17 cellular contexts compared by ENCODE assay signal in genomic region chr12:8099235-8099634, GRCh38. TPM values are rescaled to one million over a fixed set of nuclear protein-coding genes. Genes with fewer than 3 reads are reported as not detected.
DNase-seq lines count a peak whose midpoint lies in the region; ATAC-seq and TF ChIP-seq lines count a peak whose summit lies in the region.
"Had no signal": no experiment of that assay in that cellular context is flagged by ENCODE, and none has a peak within 500 bp of the region (broad histone marks: within the 10 kb centered on the region; RNA-seq: fewer than 3 reads in every experiment).

No MANE protein-coding gene starts in this region.

- no peak overlapping the region for H3K4me3 Mint-ChIP-seq in activated CD8-positive, alpha-beta T cell treated with anti-CD3 and anti-CD28 coated beads for 36 hours
- no peak overlapping the region for H3K4me3 Mint-ChIP-seq in activated CD8-positive, alpha-beta T cell treated with anti-CD3 and anti-CD28 coated beads, Interleukin-2, amount 10 ng/mL, durations not matched to agents 7 days and 5 days
- no peak overlapping the region for H3K4me3 Mint-ChIP-seq in MCF 10A (ENCODE audit: unreplicated experiment)
- no peak overlapping the region for H3K4me3 Mint-ChIP-seq in activated naive CD8-positive, alpha-beta T cell treated with anti-CD3 and anti-CD28 coated beads, Interleukin-2, amount 10 ng/mL, durations not matched to agents 7 days and 5 days
- H3K4me3 Mint-ChIP-seq: CD4-positive, CD25-positive, alpha-beta regulatory T cell had no signal

- POLR2A ChIA-PET in activated CD8-positive, alpha-beta T cell treated with anti-CD3 and anti-CD28 coated beads for 36 hours (lab: Charles Lee) = no interaction called here
- POLR2A ChIA-PET in activated CD8-positive, alpha-beta T cell treated with anti-CD3 and anti-CD28 coated beads, Interleukin-2, amount 10 ng/mL, durations not matched to agents 7 days and 5 days (lab: Charles Lee) = no interaction called here
- POLR2A ChIA-PET in MCF 10A (lab: Yijun Ruan, JAX) = interaction anchor here (1.0 kb wide), 1 partner anchor 18 kb away, joined by 3 read pairs; no protein-coding TSS in a partner anchor
- POLR2A ChIA-PET in activated naive CD8-positive, alpha-beta T cell treated with anti-CD3 and anti-CD28 coated beads, Interleukin-2, amount 10 ng/mL, durations not matched to agents 7 days and 5 days (lab: Charles Lee) = no interaction called here

- no peaks in the 10 kb centered on the region for H3K9me3 Mint-ChIP-seq in activated CD8-positive, alpha-beta T cell treated with anti-CD3 and anti-CD28 coated beads for 36 hours
- H3K9me3 Mint-ChIP-seq in activated CD8-positive, alpha-beta T cell treated with anti-CD3 and anti-CD28 coated beads, Interleukin-2, amount 10 ng/mL, durations not matched to agents 7 days and 5 days (ENCODE audit: insufficient read depth) = no peaks in the 10 kb centered on the region
- H3K9me3 Mint-ChIP-seq in MCF 10A (ENCODE audit: unreplicated experiment) = no peaks in the 10 kb centered on the region
- H3K9me3 Mint-ChIP-seq in activated naive CD8-positive, alpha-beta T cell treated with anti-CD3 and anti-CD28 coated beads, Interleukin-2, amount 10 ng/mL, durations not matched to agents 7 days and 5 days = no peaks in the 10 kb centered on the region
- H3K9me3 Mint-ChIP-seq: CD4-positive, CD25-positive, alpha-beta regulatory T cell had no signal

- TF ChIP-seq CTCF in activated CD8-positive, alpha-beta T cell treated with anti-CD3 and anti-CD28 coated beads for 36 hours (IDR thresholded peaks at IDR 0.05) = no peak
- TF ChIP-seq CTCF in MCF 10A (IDR thresholded peaks at IDR 0.05; ENCODE audit: unreplicated experiment) (no peak), breast epithelium (IDR thresholded peaks at IDR 0.05) (no peak)

- peaks cover 33% of the 10 kb centered on the region for H3K36me3 Mint-ChIP-seq in activated CD8-positive, alpha-beta T cell treated with anti-CD3 and anti-CD28 coated beads for 36 hours (ENCODE audit: low read depth)
- H3K36me3 Mint-ChIP-seq in activated CD8-positive, alpha-beta T cell treated with anti-CD3 and anti-CD28 coated beads, Interleukin-2, amount 10 ng/mL, durations not matched to agents 7 days and 5 days (ENCODE audit: low read depth) = peaks cover 48% of the 10 kb centered on the region
- H3K36me3 Mint-ChIP-seq in MCF 10A (ENCODE audit: insufficient read depth, unreplicated experiment) = peaks cover 44% of the 10 kb centered on the region
- H3K36me3 Mint-ChIP-seq in activated naive CD8-positive, alpha-beta T cell treated with anti-CD3 and anti-CD28 coated beads, Interleukin-2, amount 10 ng/mL, durations not matched to agents 7 days and 5 days = peaks cover 32% of the 10 kb centered on the region

- intact Hi-C loops in activated CD8-positive, alpha-beta T cell treated with anti-CD3 and anti-CD28 coated beads for 36 hours (cut with micrococcal nuclease) = no loop called here
- intact Hi-C loops in MCF 10A (cut with micrococcal nuclease) (no loop called here), breast epithelium (cut with DNase I; ENCODE audit: low total_unique reads) (no loop called here)

- DNase-seq in activated CD8-positive, alpha-beta T cell treated with anti-CD3 and anti-CD28 coated beads for 36 hours = no peak
- no peak for DNase-seq in activated CD8-positive, alpha-beta T cell treated with anti-CD3 and anti-CD28 coated beads, Interleukin-2, amount 10 ng/mL, durations not matched to agents 7 days and 5 days
- no peak for DNase-seq in MCF 10A (ENCODE audit: unreplicated experiment)
- DNase-seq in breast epithelium (ENCODE audit: low spot score in 2 of 2) = no peak
- DNase-seq in activated naive CD8-positive, alpha-beta T cell treated with anti-CD3 and anti-CD28 coated beads, Interleukin-2, amount 10 ng/mL, durations not matched to agents 7 days and 5 days = no peak
- no peak for DNase-seq in NCI-H345 (lab: John Stamatoyannopoulos, UW)
- no peak for DNase-seq in activated gamma-delta T cell treated with Interleukin-2 at 50 U/mL for 16 hours
- DNase-seq: ACHN; Calu3; CD4-positive, CD25-positive, alpha-beta regulatory T cell; DMS 273 treated with DMSO at 0.1 percent for 48 hours had no signal

- H3K4me1 Mint-ChIP-seq in activated CD8-positive, alpha-beta T cell treated with anti-CD3 and anti-CD28 coated beads for 36 hours (ENCODE audit: low read depth) = peaks cover 5% of the 10 kb centered on the region
- H3K4me1 Mint-ChIP-seq in activated CD8-positive, alpha-beta T cell treated with anti-CD3 and anti-CD28 coated beads, Interleukin-2, amount 10 ng/mL, durations not matched to agents 7 days and 5 days (ENCODE audit: low read depth) = peaks cover 7% of the 10 kb centered on the region
- peaks cover 6% of the 10 kb centered on the region for H3K4me1 Mint-ChIP-seq in MCF 10A (ENCODE audit: insufficient read depth, unreplicated experiment)
- H3K4me1 Mint-ChIP-seq in activated naive CD8-positive, alpha-beta T cell treated with anti-CD3 and anti-CD28 coated beads, Interleukin-2, amount 10 ng/mL, durations not matched to agents 7 days and 5 days = peaks cover 8% of the 10 kb centered on the region

- no peak overlapping the region for H3K27ac ChIP-seq in breast epithelium
- H3K27ac ChIP-seq: BLaER1 treated with 17β-estradiol and CSF1 and Interleukin-3, amounts not matched to agents 10 nM and 100 nM had no signal

- H3K9me3 ChIP-seq in breast epithelium = no peaks in the 10 kb centered on the region
- H3K9me3 ChIP-seq: HAP-1 had no signal

- H3K27me3 ChIP-seq in breast epithelium = no peaks in the 10 kb centered on the region
- H3K27me3 ChIP-seq: BLaER1 treated with 17β-estradiol and CSF1 and Interleukin-3, amounts not matched to agents 10 nM and 100 nM had no signal

- CTCF ChIA-PET in activated CD8-positive, alpha-beta T cell treated with anti-CD3 and anti-CD28 coated beads for 36 hours (lab: Charles Lee) = interaction anchor here (1.1 kb wide), 1 partner anchor 9 kb away, joined by 3 read pairs; no protein-coding TSS in a partner anchor
- CTCF ChIA-PET in activated CD8-positive, alpha-beta T cell treated with anti-CD3 and anti-CD28 coated beads, Interleukin-2, amount 10 ng/mL, durations not matched to agents 7 days and 5 days (lab: Charles Lee) = interaction anchor here (1.2 to 3.9 kb wide), 2 partner anchors 9 to 132 kb away, joined by 3 to 21 read pairs; no protein-coding TSS in a partner anchor
- CTCF ChIA-PET in MCF 10A (lab: Yijun Ruan, JAX) = interaction anchor here (0.6 to 0.9 kb wide), 2 partner anchors 54 to 507 kb away, joined by 4 to 6 read pairs; no protein-coding TSS in a partner anchor

- TF ChIP-seq POLR2A in breast epithelium (IDR thresholded peaks at IDR 0.05) = no peak

- no peaks in the 10 kb centered on the region for H3K4me1 ChIP-seq in breast epithelium
- H3K4me1 ChIP-seq: HAP-1 had no signal

- no peaks in the 10 kb centered on the region for H3K36me3 ChIP-seq in breast epithelium

- no TSS peak for BruUV-seq in MCF 10A (replicated peaks; lab: Mats Ljungman, UMichigan)

- peak; percentile 56 for ATAC-seq in activated CD8-positive, alpha-beta T cell treated with anti-CD3 and anti-CD28 coated beads for 36 hours
- ATAC-seq in activated CD8-positive, alpha-beta T cell treated with anti-CD3 and anti-CD28 coated beads, Interleukin-2, amount 10 ng/mL, durations not matched to agents 7 days and 5 days = no peak
- no peak for ATAC-seq in activated naive CD8-positive, alpha-beta T cell treated with anti-CD3 and anti-CD28 coated beads, Interleukin-2, amount 10 ng/mL, durations not matched to agents 7 days and 5 days (ENCODE audit: low read depth)

- H3K4me3 ChIP-seq in breast epithelium = no peak overlapping the region
- H3K4me3 ChIP-seq: BLaER1 treated with 17β-estradiol and CSF1 and Interleukin-3, amounts not matched to agents 10 nM and 100 nM; HAP-1 had no signal

- H3K27ac Mint-ChIP-seq in activated CD8-positive, alpha-beta T cell treated with anti-CD3 and anti-CD28 coated beads for 36 hours = no peak overlapping the region
- H3K27ac Mint-ChIP-seq in activated CD8-positive, alpha-beta T cell treated with anti-CD3 and anti-CD28 coated beads, Interleukin-2, amount 10 ng/mL, durations not matched to agents 7 days and 5 days = no peak overlapping the region
- peak overlapping the region; percentile 59 for H3K27ac Mint-ChIP-seq in MCF 10A (ENCODE audit: low read depth, unreplicated experiment)
- peak overlapping the region; percentile 52 for H3K27ac Mint-ChIP-seq in activated naive CD8-positive, alpha-beta T cell treated with anti-CD3 and anti-CD28 coated beads, Interleukin-2, amount 10 ng/mL, durations not matched to agents 7 days and 5 days

- no peaks in the 10 kb centered on the region for H3K27me3 Mint-ChIP-seq in activated CD8-positive, alpha-beta T cell treated with anti-CD3 and anti-CD28 coated beads for 36 hours
- no peaks in the 10 kb centered on the region for H3K27me3 Mint-ChIP-seq in activated CD8-positive, alpha-beta T cell treated with anti-CD3 and anti-CD28 coated beads, Interleukin-2, amount 10 ng/mL, durations not matched to agents 7 days and 5 days (ENCODE audit: low read depth)
- no peaks in the 10 kb centered on the region for H3K27me3 Mint-ChIP-seq in MCF 10A (ENCODE audit: insufficient read depth, unreplicated experiment)
- no peaks in the 10 kb centered on the region for H3K27me3 Mint-ChIP-seq in activated naive CD8-positive, alpha-beta T cell treated with anti-CD3 and anti-CD28 coated beads, Interleukin-2, amount 10 ng/mL, durations not matched to agents 7 days and 5 days
- H3K27me3 Mint-ChIP-seq: CD4-positive, CD25-positive, alpha-beta regulatory T cell had no signal

RNA-seq across cellular contexts. Expression of gene NECAP1, which starts 17.2 kb away (rescaled TPM):
- 10 to 100 TPM; 26.7 to 29.6 TPM for total RNA-seq in activated CD8-positive, alpha-beta T cell treated with anti-CD3 and anti-CD28 coated beads for 36 hours
- 10 to 100 TPM; 31.9 to 34.3 TPM for total RNA-seq in activated CD8-positive, alpha-beta T cell treated with anti-CD3 and anti-CD28 coated beads, Interleukin-2, amount 10 ng/mL, durations not matched to agents 7 days and 5 days
- total RNA-seq in MCF 10A (2022) (53.7 and 59.3 TPM in 2 replicates), breast epithelium (10 to 100 TPM; 29.5 to 47.0 (median 32.3) TPM)
- total RNA-seq in activated naive CD8-positive, alpha-beta T cell treated with anti-CD3 and anti-CD28 coated beads, Interleukin-2, amount 10 ng/mL, durations not matched to agents 7 days and 5 days = 10 to 100 TPM; 41.1 to 47.4 TPM

RNA-seq across cellular contexts. Expression of gene CLEC4A, which starts 24.2 kb away (rescaled TPM):
- 1 to 10 TPM in 1 of 2 experiments, under 1 TPM in 1; 0.98 to 2.0 TPM for total RNA-seq in activated CD8-positive, alpha-beta T cell treated with anti-CD3 and anti-CD28 coated beads for 36 hours
- total RNA-seq in activated CD8-positive, alpha-beta T cell treated with anti-CD3 and anti-CD28 coated beads, Interleukin-2, amount 10 ng/mL, durations not matched to agents 7 days and 5 days = under 1 TPM in 1 of 2 experiments, not detected in 1; 0.34 TPM
- total RNA-seq in MCF 10A (2022) = 0.79 and 1.3 TPM in 2 replicates
- total RNA-seq in breast epithelium = 1 to 10 TPM; 2.5 to 3.9 (median 3.4) TPM
- under 1 TPM; 0.74 to 0.83 TPM for total RNA-seq in activated naive CD8-positive, alpha-beta T cell treated with anti-CD3 and anti-CD28 coated beads, Interleukin-2, amount 10 ng/mL, durations not matched to agents 7 days and 5 days
- total RNA-seq: Calu3, Daoy had no signal

RNA-seq across cellular contexts. Expression of gene C3AR1, which starts 33.1 kb away (rescaled TPM):
- total RNA-seq in activated CD8-positive, alpha-beta T cell treated with anti-CD3 and anti-CD28 coated beads for 36 hours = 1 to 10 TPM; 1.1 to 1.4 TPM
- 1 to 10 TPM; 8.8 to 9.1 TPM for total RNA-seq in activated CD8-positive, alpha-beta T cell treated with anti-CD3 and anti-CD28 coated beads, Interleukin-2, amount 10 ng/mL, durations not matched to agents 7 days and 5 days
- not detected in 2 replicates for total RNA-seq in MCF 10A (2022)
- total RNA-seq in breast epithelium = 10 to 100 TPM in 2 of 3 donors, 1 to 10 TPM in 1; 6.6 to 46.2 (median 17.7) TPM
- total RNA-seq in activated naive CD8-positive, alpha-beta T cell treated with anti-CD3 and anti-CD28 coated beads, Interleukin-2, amount 10 ng/mL, durations not matched to agents 7 days and 5 days = 1 to 10 TPM; 7.8 to 8.2 TPM
- total RNA-seq: Calu3, H1, HT-29 had no signal

RNA-seq across cellular contexts. Expression of gene ZNF705A, which starts 57.6 kb away (rescaled TPM):
- total RNA-seq in activated CD8-positive, alpha-beta T cell treated with anti-CD3 and anti-CD28 coated beads for 36 hours = not detected
- total RNA-seq in activated CD8-positive, alpha-beta T cell treated with anti-CD3 and anti-CD28 coated beads, Interleukin-2, amount 10 ng/mL, durations not matched to agents 7 days and 5 days = not detected
- total RNA-seq in MCF 10A (2022) (not detected in 2 replicates), breast epithelium (not detected)
- total RNA-seq in activated naive CD8-positive, alpha-beta T cell treated with anti-CD3 and anti-CD28 coated beads, Interleukin-2, amount 10 ng/mL, durations not matched to agents 7 days and 5 days = not detected
- total RNA-seq: A172; Calu3; CD4-positive, CD25-positive, alpha-beta regulatory T cell; Daoy; H1; HT-29 had no signal

Comparison
In these comparisons a context has a peak if more than half of its experiments do, and no peak if none do; other contexts are left out.
1. H3K27ac Mint-ChIP-seq: peak in MCF 10A (single experiment) and activated naive CD8-positive, alpha-beta T cell treated with anti-CD3 and anti-CD28 coated beads, Interleukin-2, amount 10 ng/mL, durations not matched to agents 7 days and 5 days (single experiment); none in activated CD8-positive, alpha-beta T cell treated with anti-CD3 and anti-CD28 coated beads for 36 hours (single experiment) and activated CD8-positive, alpha-beta T cell treated with anti-CD3 and anti-CD28 coated beads, Interleukin-2, amount 10 ng/mL, durations not matched to agents 7 days and 5 days (single experiment).